1 cellular context compared by ENCODE assay signal in genomic region chr17:49502680-49503079, GRCh38. TPM values are rescaled to one million over a fixed set of nuclear protein-coding genes. Genes with fewer than 3 reads are reported as not detected.
"Had no signal": no experiment of that assay in that cellular context is flagged by ENCODE, and none has a peak within 500 bp of the region (broad histone marks: within the 10 kb centered on the region; RNA-seq: fewer than 3 reads in every experiment).

No MANE protein-coding gene starts in this region.

RNA-seq across cellular contexts. Expression of gene NGFR, which starts 7.6 kb away (rescaled TPM):
- total RNA-seq: activated CD4-positive, alpha-beta T cell treated with anti-CD3 and anti-CD28 coated beads, Interleukin-2, amount 10 ng/mL, durations not matched to agents 24 days and 14 days had no signal
